ENCODE assay signal across 15 cellular contexts in the genomic region with DNA sequence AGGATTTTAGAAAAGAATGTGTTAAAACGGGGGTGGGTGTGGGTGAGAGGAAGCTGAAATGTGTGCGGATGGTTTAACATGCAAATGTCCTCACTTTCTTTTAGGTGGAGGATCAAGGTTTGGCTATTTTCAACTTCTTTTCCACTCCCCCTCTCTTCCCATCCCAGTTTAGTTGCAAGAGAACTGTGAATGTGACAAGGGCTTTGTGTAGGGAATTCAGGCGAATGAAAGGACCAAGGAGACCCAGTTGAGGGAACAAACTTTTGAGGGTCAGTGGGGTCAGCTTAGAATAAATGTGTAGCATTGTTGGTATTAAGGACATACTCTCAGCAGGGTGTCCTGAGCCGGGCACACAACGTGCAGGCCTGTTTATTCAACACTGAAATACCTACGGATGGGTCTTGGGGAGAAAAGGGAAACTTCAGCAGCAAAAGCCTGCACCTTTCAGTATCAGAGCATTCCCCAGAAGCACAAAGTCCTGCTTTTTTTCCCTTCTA.
DNase-seq lines count a peak whose midpoint lies in the region; ATAC-seq, FAIRE-seq and TF ChIP-seq lines count a peak whose summit lies in the region.
"Had no signal": no experiment of that assay in that cellular context is flagged by ENCODE, and none has a peak within 500 bp of the region (broad histone marks: within the 10 kb centered on the region; RNA-seq: fewer than 3 reads in every experiment).

No MANE protein-coding gene starts in this region.

- no peaks in the 10 kb centered on the region for H4K20me1 ChIP-seq in H1 (replicated peaks in 1 of 2; ENCODE audit: control insufficient read depth in 1 of 2, insufficient read depth in 2 of 2, low read length in 2 of 2)
- H4K20me1 ChIP-seq: BLaER1 treated with 17β-estradiol and CSF1 and Interleukin-3, amounts not matched to agents 10 nM and 100 nM had no signal

- H3K4ac ChIP-seq in H1 (replicated peaks; ENCODE audit: insufficient read length, low read depth, low read length): no peak overlapping the region

- peak overlapping the region; percentile 91 for H2AFZ ChIP-seq in H1 (ENCODE audit: low read length)

- intact Hi-C loops in esophagus squamous epithelium (cut with DNase I): no loop called here

- TF ChIP-seq RAD21 in A549 (conservative IDR thresholded peaks at IDR 0.05 in 1 of 2, IDR thresholded peaks at IDR 0.05 in 1 of 2) (no peak), H1 (IDR thresholded peaks at IDR 0.05 in 1 of 2, conservative IDR thresholded peaks at IDR 0.05 in 1 of 2; ENCODE audit: low read depth in 2 of 2, low read length in 2 of 2) (no peak)

- H3K18ac ChIP-seq in H1 (ENCODE audit: extremely low read depth, low read length): no peak overlapping the region

- POLR2A ChIA-PET in A549 (lab: Yijun Ruan, JAX): no interaction called here
- POLR2A ChIA-PET in H1 (lab: Charles Lee; ENCODE audit: partially characterized antibody): no interaction called here

- H2BK5ac ChIP-seq in H1 (ENCODE audit: low read depth, low read length): no peak overlapping the region

- no peak overlapping the region for H4K91ac ChIP-seq in H1 (replicated peaks; ENCODE audit: insufficient read length, low read length)

- peak overlapping the region in 1 of 2 experiments; percentile 35; a peak in 1 of 6 replicates for H3K27ac ChIP-seq in A549
- no peak overlapping the region for H3K27ac ChIP-seq in H1 (ENCODE audit: low read depth, low read length)
- H3K27ac ChIP-seq in esophagus squamous epithelium: no peak overlapping the region
- H3K27ac ChIP-seq: 22Rv1; BLaER1 treated with 17β-estradiol and CSF1 and Interleukin-3, amounts not matched to agents 10 nM and 100 nM had no signal

- no peak overlapping the region for H2BK120ac ChIP-seq in H1 (replicated peaks; ENCODE audit: low read depth, low read length)

- H3K9me3 ChIP-seq in A549: peaks cover 26% of the 10 kb centered on the region; the same call in 2 of the 3 replicates
- no peaks in the 10 kb centered on the region; a peak in 2 of 4 replicates for H3K9me3 ChIP-seq in H1 (ENCODE audit: insufficient read depth in 2 of 2, low read depth in 1 of 2, low read length in 1 of 2)
- no peaks in the 10 kb centered on the region for H3K9me3 ChIP-seq in esophagus squamous epithelium

- no peak overlapping the region for H2BK15ac ChIP-seq in H1 (ENCODE audit: low read length)

- DNase-seq in A549 (ENCODE audit: low read depth in 1 of 2, low spot score in 1 of 2): no peak
- DNase-seq in LNCaP clone FGC (ENCODE audit: low read depth): peak; percentile 10
- no peak for DNase-seq in H1 (ENCODE audit: low read depth in 1 of 2, low spot score in 2 of 2)
- DNase-seq in neural crest cell (ENCODE audit: low read depth, low spot score): peak; percentile 34
- DNase-seq in esophagus squamous epithelium (lab: John Stamatoyannopoulos, UW): no peak
- no peak for DNase-seq in erythroblast (lab: John Stamatoyannopoulos, UW)
- DNase-seq in stimulated activated CD4-positive, alpha-beta T cell treated with anti-CD3 and anti-CD28 coated beads, Interleukin-4, amount 100 ng/mL, for 1 hour: no peak
- no peak for DNase-seq in SK-N-DZ (ENCODE audit: low spot score)
- DNase-seq: DMS 273 treated with DMSO at 0.1 percent for 48 hours, H7, NCI-H1694 treated with DMSO at 0.1 percent for 48 hours, NCI-H446 had no signal

- H4K8ac ChIP-seq in H1 (ENCODE audit: extremely low read depth, insufficient read depth, low read length): no peak overlapping the region

- no peak for ATAC-seq in A549
- ATAC-seq: SK-N-SH treated with all-trans-retinoic acid at 6 μM for 48 hours had no signal

- H3K4me3 ChIP-seq in A549: no peak overlapping the region
- H3K4me3 ChIP-seq in LNCaP clone FGC (ENCODE audit: low read depth, low read length): no peak overlapping the region
- 0 out of 8 replicates have a peak overlapping the region, but pooled peaks of 1 of the 4 experiments have one; percentile 2 for H3K4me3 ChIP-seq in H1 (ENCODE audit: extremely low read depth in 1 of 4, insufficient read depth in 2 of 4, low read depth in 3 of 4, low read length in 4 of 4)
- no peak overlapping the region for H3K4me3 ChIP-seq in esophagus squamous epithelium
- H3K4me3 ChIP-seq: BLaER1 treated with 17β-estradiol and CSF1 and Interleukin-3, amounts not matched to agents 10 nM and 100 nM had no signal

- FAIRE-seq in A549 (lab: Jason Lieb, UNC): no peak
- no peak for FAIRE-seq in H1 (lab: Jason Lieb, UNC)

- TF ChIP-seq POLR2A in A549 (IDR thresholded peaks at IDR 0.05; ENCODE audit: low read length) (no peak), H1 (IDR thresholded peaks at IDR 0.05; ENCODE audit: control extremely low read depth in 1 of 2, low read depth in 2 of 2, low read length in 2 of 2) (no peak), esophagus squamous epithelium (IDR thresholded peaks at IDR 0.05) (no peak), erythroblast (IDR thresholded peaks at IDR 0.05; ENCODE audit: low read length) (no peak)

- peak overlapping the region; percentile 17; the same call in 1 of the 2 replicates for H2BK20ac ChIP-seq in H1 (ENCODE audit: low read length)

- CTCF ChIA-PET in A549 (lab: Yijun Ruan, JAX): interaction anchor here (1.1 to 1.3 kb wide), 2 partner anchors 8 to 617 kb away, joined by 3 to 5 read pairs; no protein-coding TSS in a partner anchor
- CTCF ChIA-PET in H1 (lab: Charles Lee; ENCODE audit: partially characterized antibody): interaction anchor here (1.1 kb wide), 1 partner anchor 33 kb away, joined by 3 read pairs; no protein-coding TSS in a partner anchor

- 26% methylated on average over 6 of the region's 6 CpGs for WGBS in A549 (ENCODE audit: missing lambda C conversion rate)
- 25% methylated on average over 6 of the region's 6 CpGs; no CpG with 5 or more reads in 1 of the 2 experiments for WGBS in H1 (ENCODE audit: extremely low coverage in 1 of 2, insufficient coverage in 1 of 2, insufficient read length in 1 of 2, insufficient replicate concordance in 2 of 2, low coverage in 1 of 2, low lambda C conversion rate in 2 of 2, missing lambda C conversion rate in 1 of 2), 2 experiments
- 63% methylated on average over 6 of the region's 6 CpGs for WGBS in esophagus squamous epithelium, 2 donors

- H3K79me2 ChIP-seq in H1 (ENCODE audit: control insufficient read depth in 1 of 2, insufficient read depth in 2 of 2, low read length in 2 of 2): no peaks in the 10 kb centered on the region

- H3K4me3 Mint-ChIP-seq in neural crest cell: no peak overlapping the region

- H3K56ac ChIP-seq in H1 (replicated peaks; ENCODE audit: insufficient read length, low read depth, low read length): no peak overlapping the region

- no peaks in the 10 kb centered on the region for H3K27me3 ChIP-seq in H1 (replicated peaks in 1 of 4; ENCODE audit: control insufficient read depth in 3 of 4, extremely low read depth in 1 of 4, insufficient read depth in 3 of 4, low read length in 3 of 4)
- no peaks in the 10 kb centered on the region for H3K27me3 ChIP-seq in esophagus squamous epithelium
- H3K27me3 ChIP-seq: BLaER1 treated with 17β-estradiol and CSF1 and Interleukin-3, amounts not matched to agents 10 nM and 100 nM had no signal

- H3K9ac ChIP-seq in H1 (replicated peaks in 1 of 4; ENCODE audit: extremely low read depth in 1 of 4, low read depth in 3 of 4, low read length in 3 of 4): no peak overlapping the region
- H3K9ac ChIP-seq: BLaER1 treated with 17β-estradiol and CSF1 and Interleukin-3, amounts not matched to agents 10 nM and 100 nM had no signal

- H3K36me3 Mint-ChIP-seq in neural crest cell (ENCODE audit: low read depth): peaks cover 20% of the 10 kb centered on the region

- H3K36me3 ChIP-seq in H1 (ENCODE audit: control insufficient read depth in 2 of 4, insufficient read depth in 4 of 4, low read length in 3 of 4) (no peaks in the 10 kb centered on the region), esophagus squamous epithelium (no peaks in the 10 kb centered on the region)
- H3K36me3 ChIP-seq: BLaER1 treated with 17β-estradiol and CSF1 and Interleukin-3, amounts not matched to agents 10 nM and 100 nM had no signal

- peaks cover 13% of the 10 kb centered on the region; the same call in 2 of the 3 replicates for H3K4me1 ChIP-seq in A549
- peaks cover 3 to 14% (median 5%) of the 10 kb centered on the region in 4 experiments; a peak in 5 of 7 replicates for H3K4me1 ChIP-seq in H1 (replicated peaks in 1 of 4; ENCODE audit: control insufficient read depth in 3 of 4, insufficient read depth in 4 of 4, low read length in 3 of 4)
- peaks cover 0 to 14% (median 0%) of the 10 kb centered on the region in 3 donors for H3K4me1 ChIP-seq in esophagus squamous epithelium
- H3K4me1 ChIP-seq: BLaER1 treated with 17β-estradiol and CSF1 and Interleukin-3, amounts not matched to agents 10 nM and 100 nM had no signal

- H3K79me1 ChIP-seq in H1 (ENCODE audit: low read depth, low read length): no peaks in the 10 kb centered on the region

- no peak overlapping the region for H3K14ac ChIP-seq in H1 (ENCODE audit: insufficient read length)

- no peak overlapping the region for H2AK5ac ChIP-seq in H1 (ENCODE audit: low read depth, low read length)

- H3K23ac ChIP-seq in H1 (ENCODE audit: insufficient read length): no peak overlapping the region

- H3K27ac Mint-ChIP-seq in neural crest cell (ENCODE audit: unreplicated experiment): no peak overlapping the region

- no peaks in the 10 kb centered on the region for H3K27me3 Mint-ChIP-seq in neural crest cell (ENCODE audit: low read depth)

- peak overlapping the region; percentile 11; the same call in 2 of the 3 replicates for H3K4me2 ChIP-seq in A549
- peak overlapping the region; percentile 14 to 19; a peak in 3 of 4 replicates for H3K4me2 ChIP-seq in H1 (ENCODE audit: insufficient read depth in 1 of 2, low read depth in 2 of 2, low read length in 2 of 2)
- H3K4me2 ChIP-seq: BLaER1 treated with 17β-estradiol and CSF1 and Interleukin-3, amounts not matched to agents 10 nM and 100 nM had no signal

- no peaks in the 10 kb centered on the region for H3K23me2 ChIP-seq in H1 (ENCODE audit: low read depth, low read length)

- no peak for TF ChIP-seq CTCF in A549 (IDR thresholded peaks at IDR 0.05)
- no peak for TF ChIP-seq CTCF in LNCaP clone FGC (IDR thresholded peaks at IDR 0.05; ENCODE audit: control insufficient read depth, extremely low read depth, insufficient read depth)
- TF ChIP-seq CTCF in H1 (IDR thresholded peaks at IDR 0.05; ENCODE audit: control extremely low read depth in 1 of 3, insufficient read depth in 1 of 3, low read depth in 1 of 3, low read length in 3 of 3): no peak
- no peak for TF ChIP-seq CTCF in neural crest cell (conservative IDR thresholded peaks at IDR 0.05)
- no peak for TF ChIP-seq CTCF in esophagus squamous epithelium (IDR thresholded peaks at IDR 0.05)

- H2BK12ac ChIP-seq in H1 (ENCODE audit: low read depth, low read length): no peak overlapping the region

- H3K4me1 Mint-ChIP-seq in neural crest cell: peaks cover 8% of the 10 kb centered on the region

- no peak overlapping the region for H4K5ac ChIP-seq in H1 (ENCODE audit: insufficient read length, low read depth, low read length)

- H3K9me3 Mint-ChIP-seq in neural crest cell: peaks cover 13% of the 10 kb centered on the region

- no peak for TF ChIP-seq EP300 in A549 (IDR thresholded peaks at IDR 0.05)
- TF ChIP-seq EP300 in H1 (IDR thresholded peaks at IDR 0.05; ENCODE audit: borderline replicate concordance in 1 of 2, low read depth in 2 of 2, low read length in 2 of 2): no peak

TF ChIP-seq in A549, 52 proteins besides CTCF, POLR2A, EP300 and RAD21 (continues in another document):
- TF ChIP-seq CEBPB (IDR thresholded peaks at IDR 0.05) (no peak), JUN (IDR thresholded peaks at IDR 0.05) (no peak)

Comparison
In these comparisons a context has a peak if more than half of its experiments do, and no peak if none do; other contexts are left out.
1. DNase-seq: peak in LNCaP clone FGC (single experiment) and neural crest cell (single experiment); none in A549 (0 of 2), H1 (0 of 2), esophagus squamous epithelium (single experiment), erythroblast (0 of 2), stimulated activated CD4-positive, alpha-beta T cell treated with anti-CD3 and anti-CD28 coated beads, Interleukin-4, amount 100 ng/mL, for 1 hour (single experiment) and SK-N-DZ (single experiment).